12 cellular contexts compared by ENCODE assay signal in genomic region chr18:79496237-79496977, GRCh38.
DNase-seq lines count a peak whose midpoint lies in the region; ATAC-seq and TF ChIP-seq lines count a peak whose summit lies in the region.
"Had no signal": no experiment of that assay in that cellular context is flagged by ENCODE, and none has a peak within 500 bp of the region (broad histone marks: within the 10 kb centered on the region; RNA-seq: fewer than 3 reads in every experiment).

No MANE protein-coding gene starts in this region.

- no peak overlapping the region for H3K27ac Mint-ChIP-seq in activated CD8-positive, alpha-beta memory T cell treated with anti-CD3 and anti-CD28 coated beads, Interleukin-2, amount 10 ng/mL, durations not matched to agents 7 days and 5 days
- H3K27ac Mint-ChIP-seq in chondrocyte (ENCODE audit: unreplicated experiment) (peak overlapping the region; percentile 68), endodermal cell (no peak overlapping the region)

- H3K27me3 ChIP-seq in suprapubic skin: no peaks in the 10 kb centered on the region
- H3K27me3 ChIP-seq in endodermal cell (ENCODE audit: control insufficient read depth, insufficient read depth, low read length, poor library complexity, severe bottlenecking): no peaks in the 10 kb centered on the region
- H3K27me3 ChIP-seq: breast epithelium had no signal

- CTCF ChIA-PET in activated CD8-positive, alpha-beta memory T cell treated with anti-CD3 and anti-CD28 coated beads, Interleukin-2, amount 10 ng/mL, durations not matched to agents 7 days and 5 days (lab: Charles Lee): no interaction called here

- H3K27me3 Mint-ChIP-seq in activated CD8-positive, alpha-beta memory T cell treated with anti-CD3 and anti-CD28 coated beads, Interleukin-2, amount 10 ng/mL, durations not matched to agents 7 days and 5 days: no peaks in the 10 kb centered on the region
- H3K27me3 Mint-ChIP-seq in chondrocyte (ENCODE audit: low read depth): no peaks in the 10 kb centered on the region
- H3K27me3 Mint-ChIP-seq in endodermal cell (ENCODE audit: insufficient read depth): no peaks in the 10 kb centered on the region

- H3K4me1 ChIP-seq in suprapubic skin (peaks cover 8% of the 10 kb centered on the region), endodermal cell (ENCODE audit: control insufficient read depth, insufficient read depth, low read length) (no peaks in the 10 kb centered on the region)
- H3K4me1 ChIP-seq: breast epithelium, HAP-1 had no signal

- H3K27ac ChIP-seq in suprapubic skin: no peak overlapping the region
- no peak overlapping the region for H3K27ac ChIP-seq in endodermal cell (ENCODE audit: low read depth, low read length)
- H3K27ac ChIP-seq: breast epithelium, RWPE1 had no signal

- ATAC-seq in activated CD8-positive, alpha-beta memory T cell treated with anti-CD3 and anti-CD28 coated beads, Interleukin-2, amount 10 ng/mL, durations not matched to agents 7 days and 5 days: no peak

- TF ChIP-seq EP300 in suprapubic skin (IDR thresholded peaks at IDR 0.05): no peak

- peak; percentile 43 for DNase-seq in activated CD8-positive, alpha-beta memory T cell treated with anti-CD3 and anti-CD28 coated beads, Interleukin-2, amount 50 U/mL, for 48 hours
- no peak for DNase-seq in activated CD8-positive, alpha-beta memory T cell treated with anti-CD3 and anti-CD28 coated beads, Interleukin-2, amount 10 ng/mL, durations not matched to agents 7 days and 5 days
- DNase-seq in chondrocyte (ENCODE audit: low spot score) (peak; percentile 80), mesenteric fat pad (ENCODE audit: low spot score) (peak; percentile 82), suprapubic skin (ENCODE audit: low spot score in 2 of 2) (peak; percentile 45 to 74), endodermal cell (no peak), C1 segment of cervical spinal cord (lab: John Stamatoyannopoulos, UW) (no peak)
- DNase-seq in activated CD4-positive, alpha-beta T cell treated with anti-CD3 and anti-CD28 coated beads, Interleukin-2, amount 50 U/mL, for 4 hours: no peak
- DNase-seq: NCI-H526 had no signal

- H3K36me3 ChIP-seq in suprapubic skin: peaks cover 15% of the 10 kb centered on the region
- H3K36me3 ChIP-seq in endodermal cell (ENCODE audit: control insufficient read depth, insufficient read depth, low read length): no peaks in the 10 kb centered on the region
- H3K36me3 ChIP-seq: breast epithelium, HAP-1 had no signal

- peaks cover 6% of the 10 kb centered on the region for H3K4me1 Mint-ChIP-seq in activated CD8-positive, alpha-beta memory T cell treated with anti-CD3 and anti-CD28 coated beads, Interleukin-2, amount 10 ng/mL, durations not matched to agents 7 days and 5 days
- peaks cover 32% of the 10 kb centered on the region for H3K4me1 Mint-ChIP-seq in chondrocyte (ENCODE audit: low read depth)
- no peaks in the 10 kb centered on the region for H3K4me1 Mint-ChIP-seq in endodermal cell

- no peak overlapping the region for H3K9ac ChIP-seq in endodermal cell (ENCODE audit: extremely low read depth, low read length, poor library complexity, severe bottlenecking)

- H3K9me3 Mint-ChIP-seq in activated CD8-positive, alpha-beta memory T cell treated with anti-CD3 and anti-CD28 coated beads, Interleukin-2, amount 10 ng/mL, durations not matched to agents 7 days and 5 days (ENCODE audit: low read depth): peaks cover 35% of the 10 kb centered on the region
- peaks cover 32% of the 10 kb centered on the region for H3K9me3 Mint-ChIP-seq in chondrocyte (ENCODE audit: low read depth)
- H3K9me3 Mint-ChIP-seq in endodermal cell: peaks cover 37% of the 10 kb centered on the region

- TF ChIP-seq CTCF in chondrocyte (IDR thresholded peaks at IDR 0.05): no peak
- TF ChIP-seq CTCF in suprapubic skin (IDR thresholded peaks at IDR 0.05): no peak
- TF ChIP-seq CTCF in endodermal cell (conservative IDR thresholded peaks at IDR 0.05): no peak

- H3K36me3 Mint-ChIP-seq in activated CD8-positive, alpha-beta memory T cell treated with anti-CD3 and anti-CD28 coated beads, Interleukin-2, amount 10 ng/mL, durations not matched to agents 7 days and 5 days: peaks cover 33% of the 10 kb centered on the region
- peaks cover 23% of the 10 kb centered on the region for H3K36me3 Mint-ChIP-seq in chondrocyte (ENCODE audit: low read depth)
- H3K36me3 Mint-ChIP-seq in endodermal cell (ENCODE audit: low read depth): peaks cover 43% of the 10 kb centered on the region

- 91% methylated on average over 28 of the region's 32 CpGs for WGBS in suprapubic skin
- WGBS in endodermal cell (ENCODE audit: insufficient coverage in 1 of 2, insufficient read length in 1 of 2), 2 experiments: 94 to 96% methylated on average over 26 to 32 of the region's 32 CpGs

- H3K4me3 ChIP-seq in suprapubic skin (no peak overlapping the region), endodermal cell (ENCODE audit: low read length) (no peak overlapping the region)
- H3K4me3 ChIP-seq: breast epithelium, HAP-1 had no signal

- peaks cover 5% of the 10 kb centered on the region for H3K9me3 ChIP-seq in suprapubic skin
- H3K9me3 ChIP-seq in endodermal cell (ENCODE audit: control insufficient read depth, low read length): peaks cover 39% of the 10 kb centered on the region
- H3K9me3 ChIP-seq: HAP-1 had no signal

- no peak for TF ChIP-seq POLR2A in suprapubic skin (IDR thresholded peaks at IDR 0.05)

- H3K4me3 Mint-ChIP-seq in activated CD8-positive, alpha-beta memory T cell treated with anti-CD3 and anti-CD28 coated beads, Interleukin-2, amount 10 ng/mL, durations not matched to agents 7 days and 5 days: no peak overlapping the region
- H3K4me3 Mint-ChIP-seq in chondrocyte (ENCODE audit: unreplicated experiment) (no peak overlapping the region), endodermal cell (no peak overlapping the region)

Comparison
In these comparisons a context has a peak if more than half of its experiments do, and no peak if none do; other contexts are left out.
1. DNase-seq: peak in activated CD8-positive, alpha-beta memory T cell treated with anti-CD3 and anti-CD28 coated beads, Interleukin-2, amount 50 U/mL, for 48 hours (single experiment), chondrocyte (single experiment), mesenteric fat pad (single experiment) and suprapubic skin (2 of 2); none in activated CD8-positive, alpha-beta memory T cell treated with anti-CD3 and anti-CD28 coated beads, Interleukin-2, amount 10 ng/mL, durations not matched to agents 7 days and 5 days (single experiment), endodermal cell (single experiment), C1 segment of cervical spinal cord (0 of 14) and activated CD4-positive, alpha-beta T cell treated with anti-CD3 and anti-CD28 coated beads, Interleukin-2, amount 50 U/mL, for 4 hours (0 of 2).